ENCODE assay signal across 10 cellular contexts in genomic region chr4:25970241-25970675, GRCh38. TPM values are rescaled to one million over a fixed set of nuclear protein-coding genes. Genes with fewer than 3 reads are reported as not detected.
DNase-seq lines count a peak whose midpoint lies in the region; ATAC-seq and TF ChIP-seq lines count a peak whose summit lies in the region.
"Had no signal": no experiment of that assay in that cellular context is flagged by ENCODE, and none has a peak within 500 bp of the region (broad histone marks: within the 10 kb centered on the region; RNA-seq: fewer than 3 reads in every experiment).

No MANE protein-coding gene starts in this region.

- H3K4me3 ChIP-seq in adrenal gland (no peak overlapping the region), lung (no peak overlapping the region)
- H3K4me3 ChIP-seq: dorsolateral prefrontal cortex had no signal

- TF ChIP-seq CTCF in adrenal gland (IDR thresholded peaks at IDR 0.05), result no peak
- TF ChIP-seq CTCF in lung (IDR thresholded peaks at IDR 0.05; ENCODE audit: control extremely low read depth, extremely low read depth), result no peak

- H3K4me1 ChIP-seq in adrenal gland (replicated peaks in 1 of 2), result no peaks in the 10 kb centered on the region
- H3K4me1 ChIP-seq in lung (ENCODE audit: control insufficient read depth in 2 of 2, insufficient read depth in 2 of 2, low read length in 2 of 2), result peaks cover 0 to 9% of the 10 kb centered on the region in 2 donors

- 39 to 49% (median 43%) methylated on average over 9 to 11 of the region's 11 CpGs for WGBS in adrenal gland, 4 donors
- 28 to 32% methylated on average over 11 of the region's 11 CpGs for WGBS in lung, 2 donors

- DNase-seq in Daoy (ENCODE audit: low read depth) (peak; percentile 35), adrenal gland (peak; percentile 17 to 61 (median 35)), lung (ENCODE audit: low spot score) (no peak), occipital lobe (lab: John Stamatoyannopoulos, UW) (no peak), SK-N-DZ (ENCODE audit: low spot score) (no peak)

- H3K36me3 ChIP-seq in adrenal gland (replicated peaks in 1 of 2), result no peaks in the 10 kb centered on the region
- H3K36me3 ChIP-seq in lung (ENCODE audit: control insufficient read depth in 2 of 2, insufficient read depth in 2 of 2, low read length in 2 of 2), result no peaks in the 10 kb centered on the region

- no peaks in the 10 kb centered on the region for H3K9me3 ChIP-seq in adrenal gland (replicated peaks in 1 of 3)
- H3K9me3 ChIP-seq in lung (ENCODE audit: control insufficient read depth in 2 of 2, insufficient read depth in 1 of 2, low read length in 1 of 2), result no peaks in the 10 kb centered on the region

- ATAC-seq in HG02759 (IDR thresholded peaks at IDR 0.05; ENCODE audit: unreplicated experiment) (peak; percentile 75), lung (ENCODE audit: insufficient read depth, low FRiP score) (peak; percentile 19), HG03175 (IDR thresholded peaks at IDR 0.05; ENCODE audit: unreplicated experiment) (no peak), HG03196 (IDR thresholded peaks at IDR 0.05; ENCODE audit: unreplicated experiment) (no peak)
- ATAC-seq: Panc1 had no signal

- TF ChIP-seq POLR2A in adrenal gland (IDR thresholded peaks at IDR 0.05), result no peak

- H3K27ac ChIP-seq in adrenal gland (peak overlapping the region in 3 of 5 donors; percentile 37 to 78 (median 38)), lung (ENCODE audit: low read depth in 1 of 2, low read length in 1 of 2) (no peak overlapping the region)

- intact Hi-C loops in adrenal gland (cut with DNase I), result no loop called here

- no peaks in the 10 kb centered on the region for H3K27me3 ChIP-seq in adrenal gland
- no peaks in the 10 kb centered on the region for H3K27me3 ChIP-seq in lung (ENCODE audit: control insufficient read depth, insufficient read depth)
- H3K27me3 ChIP-seq: dorsolateral prefrontal cortex had no signal

RNA-seq across cellular contexts. Expression of gene SMIM20, which starts 56.2 kb away (rescaled TPM):
- total RNA-seq in Daoy (2014; rRNA removed; shearing (Covaris generic)), result 32.5 and 43.7 TPM in 2 replicates
- total RNA-seq in adrenal gland (10 to 100 TPM; 32.7 to 62.8 (median 40.6) TPM), lung (10 to 100 TPM; 21.9 to 25.0 TPM), occipital lobe (15.6 TPM)
- polyA plus RNA-seq in adrenal gland (10 to 100 TPM; 22.9 to 52.9 (median 28.6) TPM), lung (10 to 100 TPM; 28.6 to 30.7 TPM)
- polyA plus RNA-seq in SK-N-DZ (2014; cell fraction: cytosol; rRNA removed), result 47.1 and 57.1 TPM in 2 replicates
- 35.9 and 39.6 TPM in 2 replicates for polyA plus RNA-seq in SK-N-DZ (2014; cell fraction: nucleus; rRNA removed)

Comparison
In these comparisons a context has a peak if more than half of its experiments do, and no peak if none do; other contexts are left out.
1. DNase-seq: peak in Daoy (single experiment) and adrenal gland (7 of 7); none in lung (single experiment), occipital lobe (single experiment) and SK-N-DZ (single experiment).
2. ATAC-seq: peak in HG02759 (single experiment) and lung (single experiment); none in HG03175 (single experiment) and HG03196 (single experiment).
3. H3K27ac ChIP-seq: peak in adrenal gland (3 of 5); none in lung (0 of 2).